8 cellular contexts compared by ENCODE assay signal in genomic region chr1:67853704-67854103, GRCh38. TPM values are rescaled to one million over a fixed set of nuclear protein-coding genes. Genes with fewer than 3 reads are reported as not detected.
A peak's percentile ranks its signal among the peaks of the same experiment; 100 is the strongest.
DNase-seq lines count a peak whose midpoint lies in the region; ATAC-seq, FAIRE-seq and TF ChIP-seq lines count a peak whose summit lies in the region.

No MANE protein-coding gene starts in this region.

- intact Hi-C loops in GM12878 (cut with micrococcal nuclease; ENCODE audit: unreplicated experiment) (loop anchor here (5.0 to 10.0 kb wide), 5 partner anchors 61 to 489 kb away; no protein-coding TSS in a partner anchor), testis (cut with DNase I; ENCODE audit: low total_unique reads) (loop anchor here (10.0 kb wide), 1 partner anchor 261 kb away; no protein-coding TSS in a partner anchor)

- CTCF ChIA-PET in HEK293T (lab: Yijun Ruan, JAX) (interaction anchor here (0.6 to 1.3 kb wide), 3 partner anchors 53 to 156 kb away, joined by 3 to 5 read pairs (median 3); no protein-coding TSS in a partner anchor), GM12878 (lab: Yijun Ruan, JAX) (interaction anchor here (0.6 to 16.2 kb wide), 20 partner anchors 9 to 493 kb away, joined by 3 to 315 read pairs (median 4); no protein-coding TSS in a partner anchor)

- no peak overlapping the region for H3K4me3 ChIP-seq in GM12878
- no peak overlapping the region for H3K4me3 ChIP-seq in testis

- H3K4me2 ChIP-seq in GM12878 (ENCODE audit: control insufficient read depth, insufficient read depth): no peak overlapping the region

- TF ChIP-seq CTCF in GM12878 (IDR thresholded peaks at IDR 0.05 in 2 of 3, conservative IDR thresholded peaks at IDR 0.05 in 1 of 3; ENCODE audit: control insufficient read depth in 2 of 3, extremely low read depth in 1 of 3, insufficient read depth in 1 of 3, low read depth in 3 of 3, low read length in 3 of 3) (peak; percentile 51 to 72 (median 52)), testis (IDR thresholded peaks at IDR 0.05) (peak; percentile 49 to 51 (median 50))

- DNase-seq in COR-L47 (lab: John Stamatoyannopoulos, UW) (peak; percentile 95), HEK293T (ENCODE audit: extremely low spot score) (peak; percentile 88), NCI-H345 (lab: John Stamatoyannopoulos, UW) (peak; percentile 80), GM12878 (ENCODE audit: low read depth, low spot score) (no peak), inferior parietal cortex (ENCODE audit: extremely low spot score) (peak; percentile 47), testis (peak; percentile 80), OCI-M2 (lab: John Stamatoyannopoulos, UW; ENCODE audit: unreplicated experiment) (no peak)
- no peak for DNase-seq in central memory CD4-positive, alpha-beta T cell

- BruUV-seq in GM12878 (replicated peaks; lab: Mats Ljungman, UMichigan): no TSS peak

- no peak overlapping the region for H3K27ac ChIP-seq in GM12878 (ENCODE audit: control insufficient read depth, insufficient read depth)
- no peak overlapping the region for H3K27ac ChIP-seq in testis

- peak; percentile 82 for ATAC-seq in GM12878

- 0% methylated on average over 2 of the region's 2 CpGs for WGBS in GM12878 (ENCODE audit: insufficient coverage, insufficient replicate concordance, low lambda C conversion rate, missing lambda C conversion rate)
- WGBS in testis, 2 donors: 50 to 80% methylated on average over 2 of the region's 2 CpGs

- H3K79me2 ChIP-seq in GM12878 (ENCODE audit: control insufficient read depth, insufficient read depth, low read length): no peaks in the 10 kb centered on the region

- TF ChIP-seq EP300 in GM12878 (IDR thresholded peaks at IDR 0.05; ENCODE audit: borderline replicate concordance in 1 of 2, control insufficient read depth in 1 of 2, low read depth in 2 of 2, low read length in 2 of 2): no peak

- FAIRE-seq in GM12878 (lab: Jason Lieb, UNC): no peak

- H3K36me3 ChIP-seq in GM12878 (ENCODE audit: control insufficient read depth in 2 of 2, insufficient read depth in 2 of 2, low read length in 1 of 2): no peaks in the 10 kb centered on the region
- no peaks in the 10 kb centered on the region for H3K36me3 ChIP-seq in testis (ENCODE audit: low read depth, missing control alignments)

- no peak overlapping the region for H2AFZ ChIP-seq in GM12878 (ENCODE audit: control insufficient read depth, low read depth, low read length)

- H3K9ac ChIP-seq in GM12878 (ENCODE audit: control insufficient read depth, insufficient read depth, low read length): no peak overlapping the region

- H3K9me3 ChIP-seq in GM12878 (replicated peaks; ENCODE audit: control insufficient read depth, insufficient read depth, low read length): no peaks in the 10 kb centered on the region
- H3K9me3 ChIP-seq in testis: no peaks in the 10 kb centered on the region

- TF ChIP-seq POLR2A in GM12878 (IDR thresholded peaks at IDR 0.05; ENCODE audit: low read depth, low read length): no peak
- TF ChIP-seq POLR2A in testis (IDR thresholded peaks at IDR 0.05): no peak

- in situ Hi-C loops in GM12878 (cut with MboI): no loop called here

- RAD21 ChIA-PET in GM12878 (lab: Charles Lee; ENCODE audit: unreplicated experiment): interaction anchor here (1.0 to 11.6 kb wide), 7 partner anchors 9 to 254 kb away, joined by 3 to 175 read pairs (median 3); no protein-coding TSS in a partner anchor

- peak; percentile 41 for TF ChIP-seq RAD21 in GM12878 (IDR thresholded peaks at IDR 0.05; ENCODE audit: insufficient read depth, low read depth, low read length)

- H3K27me3 ChIP-seq in GM12878 (replicated peaks in 1 of 2; ENCODE audit: control insufficient read depth in 2 of 2, insufficient read depth in 2 of 2, low read length in 1 of 2): no peaks in the 10 kb centered on the region
- H3K27me3 ChIP-seq in testis: no peaks in the 10 kb centered on the region

- no peaks in the 10 kb centered on the region for H4K20me1 ChIP-seq in GM12878 (ENCODE audit: control insufficient read depth, insufficient read depth)

- H3K4me1 ChIP-seq in GM12878 (ENCODE audit: control insufficient read depth, insufficient read depth, low read length) (no peaks in the 10 kb centered on the region), testis (no peaks in the 10 kb centered on the region)

- POLR2A ChIA-PET in HEK293T (lab: Yijun Ruan, JAX) (no interaction called here), GM12878 (lab: Charles Lee) (interaction anchor here (0.6 kb wide), 1 partner anchor 88 kb away, joined by 3 read pairs; no protein-coding TSS in a partner anchor)

- SMC1A ChIA-PET in GM12878 (lab: Charles Lee; ENCODE audit: uncharacterized antibody, unreplicated experiment): interaction anchor here (0.6 to 47.8 kb wide), 8 partner anchors 20 to 263 kb away, joined by 3 to 1058 read pairs (median 7); no protein-coding TSS in a partner anchor

TF ChIP-seq in HEK293T, 16 proteins besides CTCF, POLR2A, EP300 and RAD21:
- TF ChIP-seq ARNT (IDR thresholded peaks at IDR 0.05): no peak
- TF ChIP-seq CTBP1 (IDR thresholded peaks at IDR 0.05; ENCODE audit: borderline replicate concordance): no peak; the same call in 1 of the 2 replicates
- TF ChIP-seq FOXM1 (IDR thresholded peaks at IDR 0.05; ENCODE audit: borderline replicate concordance): no peak
- no peak for TF ChIP-seq SUZ12 (IDR thresholded peaks at IDR 0.05)
- TF ChIP-seq LEF1 (IDR thresholded peaks at IDR 0.05; ENCODE audit: borderline replicate concordance): no peak
- TF ChIP-seq ELF4 (IDR thresholded peaks at IDR 0.05): no peak

TF ChIP-seq in GM12878, 131 proteins besides CTCF, POLR2A, EP300 and RAD21 (continues in another document):
- no peak for TF ChIP-seq FOS (IDR thresholded peaks at IDR 0.05; ENCODE audit: borderline replicate concordance, extremely low read depth, insufficient read length)
- TF ChIP-seq GATAD2B (conservative IDR thresholded peaks at IDR 0.05; ENCODE audit: low read depth): no peak
- TF ChIP-seq ZZZ3 (IDR thresholded peaks at IDR 0.05; ENCODE audit: control insufficient read depth, insufficient read length, low read depth): no peak
- TF ChIP-seq USF2 (IDR thresholded peaks at IDR 0.05; ENCODE audit: borderline replicate concordance, low read depth, low read length): no peak
- TF ChIP-seq PAX8 (IDR thresholded peaks at IDR 0.05): no peak
- TF ChIP-seq CBX3 (IDR thresholded peaks at IDR 0.05; ENCODE audit: borderline replicate concordance, low read depth): no peak
- no peak for TF ChIP-seq MEF2A (IDR thresholded peaks at IDR 0.05; ENCODE audit: insufficient read depth, low read depth, low read length)
- 0 out of 2 replicates have a peak, but pooled peaks have one; percentile 32 for TF ChIP-seq IKZF1 (conservative IDR thresholded peaks at IDR 0.05)
- no peak for TF ChIP-seq SP1 (IDR thresholded peaks at IDR 0.05; ENCODE audit: low read depth, low read length)
- peak; percentile 36; the same call in 1 of the 2 replicates for TF ChIP-seq RB1 (IDR thresholded peaks at IDR 0.05; ENCODE audit: borderline replicate concordance)
- no peak for TF ChIP-seq HDGF (IDR thresholded peaks at IDR 0.05)
- TF ChIP-seq SIX5 (IDR thresholded peaks at IDR 0.05; ENCODE audit: low read depth, low read length, severe bottlenecking): no peak
- TF ChIP-seq, protein P1, sequence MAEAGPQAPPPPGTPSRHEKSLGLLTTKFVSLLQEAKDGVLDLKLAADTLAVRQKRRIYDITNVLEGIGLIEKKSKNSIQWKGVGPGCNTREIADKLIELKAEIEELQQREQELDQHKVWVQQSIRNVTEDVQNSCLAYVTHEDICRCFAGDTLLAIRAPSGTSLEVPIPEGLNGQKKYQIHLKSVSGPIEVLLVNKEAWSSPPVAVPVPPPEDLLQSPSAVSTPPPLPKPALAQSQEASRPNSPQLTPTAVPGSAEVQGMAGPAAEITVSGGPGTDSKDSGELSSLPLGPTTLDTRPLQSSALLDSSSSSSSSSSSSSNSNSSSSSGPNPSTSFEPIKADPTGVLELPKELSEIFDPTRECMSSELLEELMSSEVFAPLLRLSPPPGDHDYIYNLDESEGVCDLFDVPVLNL (IDR thresholded peaks at IDR 0.05; ENCODE audit: low read depth, low read length): no peak
- no peak for TF ChIP-seq SMAD1 (IDR thresholded peaks at IDR 0.05; ENCODE audit: low read depth, partially characterized antibody)
- no peak for TF ChIP-seq CBFB (IDR thresholded peaks at IDR 0.05; ENCODE audit: low read depth)
- no peak for TF ChIP-seq MEF2B (IDR thresholded peaks at IDR 0.05; ENCODE audit: partially characterized antibody, poor library complexity, severe bottlenecking)

RNA-seq across cellular contexts. Expression of gene GNG12, which starts 20.4 kb away (rescaled TPM):
- total RNA-seq in GM12878 (2013; cell fraction: nucleolus; rRNA removed): 4.2 and 4.4 TPM in 2 replicates
- total RNA-seq in GM12878 (2014; rRNA removed) (0.27 and 0.28 TPM in 2 replicates), GM12878 (2014; rRNA removed; fragmentation: Illumina TruSeq; extraction: Trizol) (0.31 and 0.32 TPM in 2 replicates), GM12878 (2021) (0.38 and 0.43 TPM in 2 replicates), testis (10 to 100 TPM; 28.1 to 46.0 TPM)
- 0.09 TPM for polyA plus RNA-seq in GM12878 (2011; ENCODE audit: low read depth)
- polyA plus RNA-seq in GM12878 (2011; rRNA removed) (32.8 and 48.5 TPM in 2 replicates), GM12878 (2014; fragmentation: Illumina TruSeq; extraction: Trizol) (0.51 and 0.55 TPM in 2 replicates), GM12878 (2014; fragmentation: Nextera tagmentation; extraction: Ambion mirVana) (under 1 TPM; 0.22 to 0.27 TPM), GM12878 (2014; rRNA removed) (0.25 and 0.27 TPM in 2 replicates), GM12878 (2016; fragmentation: Nextera tagmentation; extraction: Ambion mirVana) (under 1 TPM; 0.50 to 0.79 TPM), testis (ENCODE audit: insufficient read depth, low read depth, low replicate concordance) (39.3 TPM)
- 10.5 and 14.8 TPM in 2 replicates for polyA plus RNA-seq in GM12878 (2011; cell fraction: cytosol; rRNA removed)
- 12.2 and 16.1 TPM in 2 replicates for polyA plus RNA-seq in GM12878 (2011; cell fraction: nucleus; rRNA removed)
- 0.15 and 0.20 TPM in 2 replicates for polyA plus RNA-seq in GM12878 (2012)
- 20.8 and 23.3 TPM in 2 replicates for polyA minus RNA-seq in GM12878 (2011; rRNA and poly(A)+ RNA removed)
- 7.5 and 7.6 TPM in 2 replicates for polyA minus RNA-seq in GM12878 (2011; cell fraction: cytosol; rRNA and poly(A)+ RNA removed)
- 16.4 and 27.7 TPM in 2 replicates for polyA minus RNA-seq in GM12878 (2011; cell fraction: nucleus; rRNA and poly(A)+ RNA removed)

Comparison
In these comparisons a context has a peak if more than half of its experiments do, and no peak if none do; other contexts are left out.
1. DNase-seq: peak in COR-L47 (single experiment), HEK293T (single experiment), NCI-H345 (single experiment), inferior parietal cortex (single experiment) and testis (single experiment); none in GM12878 (single experiment), central memory CD4-positive, alpha-beta T cell (single experiment) and OCI-M2 (single experiment).
2. RNA of gene GNG12, which starts 20.4 kb away (total RNA-seq): 28.1 to 46.0 TPM in testis; 0.27 to 4.4 TPM in GM12878; every median in the first group is over 4 times any median in the second.